In genomic region chr4:82561745-82562552, GRCh38 we compare ENCODE assay signal across 8 cellular contexts. TPM values are rescaled to one million over a fixed set of nuclear protein-coding genes. Genes with fewer than 3 reads are reported as not detected.
A peak's percentile ranks its signal among the peaks of the same experiment; 100 is the strongest.
DNase-seq lines count a peak whose midpoint lies in the region; ATAC-seq and TF ChIP-seq lines count a peak whose summit lies in the region.

TSS of gene TMEM150C (minus strand) at chr4:82561988. CDS start at chr4:82504657, 57,331 bp downstream.

- peak within 1 kb of the TSS; percentile 99 for H2AFZ ChIP-seq in GM23338

- H3K27me3 ChIP-seq in BE2C (no peaks in the 10 kb centered on the region; the same call in 1 of the 2 replicates), GM23338 (ENCODE audit: insufficient read depth) (peaks cover 23% of the 10 kb centered on the region)

- H3K79me2 ChIP-seq in GM23338 (replicated peaks; ENCODE audit: insufficient read depth): no peaks in the 10 kb centered on the region

- no peaks in the 10 kb centered on the region for H3K36me3 ChIP-seq in BE2C
- H3K36me3 ChIP-seq in GM23338 (ENCODE audit: insufficient read depth): no peaks in the 10 kb centered on the region

- peaks cover 24% of the 10 kb centered on the region for H3K4me1 Mint-ChIP-seq in GM23338
- H3K4me1 Mint-ChIP-seq in natural killer cell treated with Interleukin-12 subunit alpha and Interleukin-12 subunit beta and Interleukin-15 and Interleukin-18, amount 100 ng/mL, for 72 hours (ENCODE audit: low read depth in 2 of 2): peaks cover 12 to 15% of the 10 kb centered on the region in 2 donors

- no peak for TF ChIP-seq CTCF in BE2C (IDR thresholded peaks at IDR 0.05; ENCODE audit: low read depth, low read length)
- TF ChIP-seq CTCF in GM23338 (conservative IDR thresholded peaks at IDR 0.05; ENCODE audit: low read depth in 2 of 2): peak; percentile 16 to 47; a peak in 2 of 4 replicates
- peak; percentile 52 for TF ChIP-seq CTCF in VCaP (conservative IDR thresholded peaks at IDR 0.05)

- H3K4me1 ChIP-seq in BE2C (no peaks in the 10 kb centered on the region; the same call in 1 of the 2 replicates), GM23338 (ENCODE audit: insufficient read depth) (peaks cover 16% of the 10 kb centered on the region)

- H3F3A ChIP-seq in GM23338 (replicated peaks; ENCODE audit: low read depth): no peaks in the 10 kb centered on the region; the same call in 1 of the 2 replicates

- no peaks in the 10 kb centered on the region for H4K20me1 ChIP-seq in GM23338 (replicated peaks; ENCODE audit: insufficient read depth)

- peak; percentile 79 for ATAC-seq in GM23338
- peak; percentile 46 to 51 for ATAC-seq in natural killer cell treated with Interleukin-12 subunit alpha and Interleukin-12 subunit beta and Interleukin-15 and Interleukin-18, amount 100 ng/mL, for 72 hours
- ATAC-seq in HG03159 (IDR thresholded peaks at IDR 0.05; ENCODE audit: unreplicated experiment): no peak
- no peak for ATAC-seq in GM19023 (IDR thresholded peaks at IDR 0.05; ENCODE audit: unreplicated experiment)
- no peak for ATAC-seq in GM18861 (IDR thresholded peaks at IDR 0.05; ENCODE audit: unreplicated experiment)

- H3K27ac Mint-ChIP-seq in GM23338: no peak within 1 kb of the TSS
- H3K27ac Mint-ChIP-seq in natural killer cell treated with Interleukin-12 subunit alpha and Interleukin-12 subunit beta and Interleukin-15 and Interleukin-18, amount 100 ng/mL, for 72 hours: no peak within 1 kb of the TSS

- peak within 1 kb of the TSS; percentile 74 for H3K4me3 Mint-ChIP-seq in GM23338
- peak within 1 kb of the TSS; percentile 73 for H3K4me3 Mint-ChIP-seq in natural killer cell treated with Interleukin-12 subunit alpha and Interleukin-12 subunit beta and Interleukin-15 and Interleukin-18, amount 100 ng/mL, for 72 hours

- H3K4me2 ChIP-seq in GM23338: peak within 1 kb of the TSS; percentile 89

- peaks cover 17% of the 10 kb centered on the region for H3K27me3 Mint-ChIP-seq in GM23338 (ENCODE audit: insufficient read depth, low read depth, poor library complexity)
- peaks cover 45 to 69% of the 10 kb centered on the region in 2 donors for H3K27me3 Mint-ChIP-seq in natural killer cell treated with Interleukin-12 subunit alpha and Interleukin-12 subunit beta and Interleukin-15 and Interleukin-18, amount 100 ng/mL, for 72 hours

- no peaks in the 10 kb centered on the region for H3K9me3 Mint-ChIP-seq in GM23338
- H3K9me3 Mint-ChIP-seq in natural killer cell treated with Interleukin-12 subunit alpha and Interleukin-12 subunit beta and Interleukin-15 and Interleukin-18, amount 100 ng/mL, for 72 hours: no peaks in the 10 kb centered on the region

- no peaks in the 10 kb centered on the region for H3K9me3 ChIP-seq in BE2C

- H3K27ac ChIP-seq in GM23338 (ENCODE audit: low read depth) (no peak within 1 kb of the TSS), VCaP (peak within 1 kb of the TSS; percentile 84)

- DNase-seq in BE2C: peak; percentile 66
- peak; percentile 71 for DNase-seq in GM23338 (ENCODE audit: low spot score)
- peak; percentile 5 for DNase-seq in fibroblast of peridontal ligament (ENCODE audit: extremely low read depth)
- DNase-seq in natural killer cell treated with Interleukin-12 subunit alpha and Interleukin-12 subunit beta and Interleukin-15 and Interleukin-18, amount 100 ng/mL, for 72 hours (ENCODE audit: low spot score): no peak

- no peaks in the 10 kb centered on the region for H3K9me2 ChIP-seq in GM23338 (ENCODE audit: insufficient read depth)

- H3K4me3 ChIP-seq in BE2C (ENCODE audit: low read depth, low read length) (peak within 1 kb of the TSS; percentile 64), GM23338 (peak within 1 kb of the TSS; percentile 73)

- no peaks in the 10 kb centered on the region for H3K36me3 Mint-ChIP-seq in GM23338 (ENCODE audit: low read depth)
- H3K36me3 Mint-ChIP-seq in natural killer cell treated with Interleukin-12 subunit alpha and Interleukin-12 subunit beta and Interleukin-15 and Interleukin-18, amount 100 ng/mL, for 72 hours: peaks cover 15% of the 10 kb centered on the region

TF ChIP-seq in GM23338, 12 proteins besides CTCF, POLR2A, EP300 and RAD21:
- TF ChIP-seq, protein P1, sequence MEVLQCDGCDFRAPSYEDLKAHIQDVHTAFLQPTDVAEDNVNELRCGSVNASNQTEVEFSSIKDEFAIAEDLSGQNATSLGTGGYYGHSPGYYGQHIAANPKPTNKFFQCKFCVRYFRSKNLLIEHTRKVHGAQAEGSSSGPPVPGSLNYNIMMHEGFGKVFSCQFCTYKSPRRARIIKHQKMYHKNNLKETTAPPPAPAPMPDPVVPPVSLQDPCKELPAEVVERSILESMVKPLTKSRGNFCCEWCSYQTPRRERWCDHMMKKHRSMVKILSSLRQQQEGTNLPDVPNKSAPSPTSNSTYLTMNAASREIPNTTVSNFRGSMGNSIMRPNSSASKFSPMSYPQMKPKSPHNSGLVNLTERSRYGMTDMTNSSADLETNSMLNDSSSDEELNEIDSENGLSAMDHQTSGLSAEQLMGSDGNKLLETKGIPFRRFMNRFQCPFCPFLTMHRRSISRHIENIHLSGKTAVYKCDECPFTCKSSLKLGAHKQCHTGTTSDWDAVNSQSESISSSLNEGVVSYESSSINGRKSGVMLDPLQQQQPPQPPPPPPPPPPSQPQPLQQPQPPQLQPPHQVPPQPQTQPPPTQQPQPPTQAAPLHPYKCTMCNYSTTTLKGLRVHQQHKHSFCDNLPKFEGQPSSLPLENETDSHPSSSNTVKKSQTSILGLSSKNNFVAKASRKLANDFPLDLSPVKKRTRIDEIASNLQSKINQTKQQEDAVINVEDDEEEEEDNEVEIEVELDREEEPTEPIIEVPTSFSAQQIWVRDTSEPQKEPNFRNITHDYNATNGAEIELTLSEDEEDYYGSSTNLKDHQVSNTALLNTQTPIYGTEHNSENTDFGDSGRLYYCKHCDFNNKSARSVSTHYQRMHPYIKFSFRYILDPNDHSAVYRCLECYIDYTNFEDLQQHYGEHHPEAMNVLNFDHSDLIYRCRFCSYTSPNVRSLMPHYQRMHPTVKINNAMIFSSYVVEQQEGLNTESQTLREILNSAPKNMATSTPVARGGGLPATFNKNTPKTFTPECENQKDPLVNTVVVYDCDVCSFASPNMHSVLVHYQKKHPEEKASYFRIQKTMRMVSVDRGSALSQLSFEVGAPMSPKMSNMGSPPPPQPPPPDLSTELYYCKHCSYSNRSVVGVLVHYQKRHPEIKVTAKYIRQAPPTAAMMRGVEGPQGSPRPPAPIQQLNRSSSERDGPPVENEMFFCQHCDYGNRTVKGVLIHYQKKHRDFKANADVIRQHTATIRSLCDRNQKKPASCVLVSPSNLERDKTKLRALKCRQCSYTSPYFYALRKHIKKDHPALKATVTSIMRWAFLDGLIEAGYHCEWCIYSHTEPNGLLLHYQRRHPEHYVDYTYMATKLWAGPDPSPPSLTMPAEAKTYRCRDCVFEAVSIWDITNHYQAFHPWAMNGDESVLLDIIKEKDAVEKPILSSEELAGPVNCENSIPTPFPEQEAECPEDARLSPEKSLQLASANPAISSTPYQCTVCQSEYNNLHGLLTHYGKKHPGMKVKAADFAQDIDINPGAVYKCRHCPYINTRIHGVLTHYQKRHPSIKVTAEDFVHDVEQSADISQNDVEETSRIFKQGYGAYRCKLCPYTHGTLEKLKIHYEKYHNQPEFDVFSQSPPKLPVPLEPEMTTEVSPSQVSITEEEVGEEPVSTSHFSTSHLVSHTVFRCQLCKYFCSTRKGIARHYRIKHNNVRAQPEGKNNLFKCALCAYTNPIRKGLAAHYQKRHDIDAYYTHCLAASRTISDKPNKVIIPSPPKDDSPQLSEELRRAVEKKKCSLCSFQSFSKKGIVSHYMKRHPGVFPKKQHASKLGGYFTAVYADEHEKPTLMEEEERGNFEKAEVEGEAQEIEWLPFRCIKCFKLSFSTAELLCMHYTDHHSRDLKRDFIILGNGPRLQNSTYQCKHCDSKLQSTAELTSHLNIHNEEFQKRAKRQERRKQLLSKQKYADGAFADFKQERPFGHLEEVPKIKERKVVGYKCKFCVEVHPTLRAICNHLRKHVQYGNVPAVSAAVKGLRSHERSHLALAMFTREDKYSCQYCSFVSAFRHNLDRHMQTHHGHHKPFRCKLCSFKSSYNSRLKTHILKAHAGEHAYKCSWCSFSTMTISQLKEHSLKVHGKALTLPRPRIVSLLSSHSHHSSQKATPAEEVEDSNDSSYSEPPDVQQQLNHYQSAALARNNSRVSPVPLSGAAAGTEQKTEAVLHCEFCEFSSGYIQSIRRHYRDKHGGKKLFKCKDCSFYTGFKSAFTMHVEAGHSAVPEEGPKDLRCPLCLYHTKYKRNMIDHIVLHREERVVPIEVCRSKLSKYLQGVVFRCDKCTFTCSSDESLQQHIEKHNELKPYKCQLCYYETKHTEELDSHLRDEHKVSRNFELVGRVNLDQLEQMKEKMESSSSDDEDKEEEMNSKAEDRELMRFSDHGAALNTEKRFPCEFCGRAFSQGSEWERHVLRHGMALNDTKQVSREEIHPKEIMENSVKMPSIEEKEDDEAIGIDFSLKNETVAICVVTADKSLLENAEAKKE (CRISPR knock-in tag; IDR thresholded peaks at IDR 0.05): no peak
- TF ChIP-seq STAT1 (IDR thresholded peaks at IDR 0.05; ENCODE audit: unreplicated experiment) (no peak), CREB1 (CRISPR knock-in tag; IDR thresholded peaks at IDR 0.05; ENCODE audit: low read depth) (no peak), POLR2AphosphoS5 (IDR thresholded peaks at IDR 0.05; ENCODE audit: low read depth) (no peak), EZH2 (IDR thresholded peaks at IDR 0.05; ENCODE audit: low read depth, unreplicated experiment) (no peak), EZH2phosphoT487 (IDR thresholded peaks at IDR 0.05; ENCODE audit: unreplicated experiment) (no peak), NANOG (IDR thresholded peaks at IDR 0.05; ENCODE audit: borderline replicate concordance) (no peak), ZNF331 (CRISPR knock-in tag; IDR thresholded peaks at IDR 0.05; ENCODE audit: low read depth) (no peak), JUNB (IDR thresholded peaks at IDR 0.05; ENCODE audit: unreplicated experiment) (no peak), ZNF114 (CRISPR knock-in tag; IDR thresholded peaks at IDR 0.05) (no peak)

RNA-seq across cellular contexts. Expression of gene TMEM150C, which starts in this region (rescaled TPM):
- polyA plus RNA-seq in BE2C (2012; ENCODE audit: insufficient read depth, insufficient read length, low read depth): 1.4 TPM
- total RNA-seq in GM23338 (2014; rRNA removed; shearing (Covaris generic)): 1.9 and 4.0 TPM in 2 replicates
- 1.5 and 1.7 TPM in 2 replicates for polyA plus RNA-seq in GM23338 (2016; fragmentation: Nextera tagmentation; extraction: Ambion mirVana)
- total RNA-seq in natural killer cell treated with Interleukin-12 subunit alpha and Interleukin-12 subunit beta and Interleukin-15 and Interleukin-18, amount 100 ng/mL, for 72 hours: not detected

Comparison
In these comparisons a context has a peak if more than half of its experiments do, and no peak if none do; other contexts are left out.
1. Peak in ATAC-seq in natural killer cell treated with Interleukin-12 subunit alpha and Interleukin-12 subunit beta and Interleukin-15 and Interleukin-18, amount 100 ng/mL, for 72 hours; RNA of the gene not detected or under 1 TPM.